Comparison of ENCODE assay signal across 19 cellular contexts in the genomic region with DNA sequence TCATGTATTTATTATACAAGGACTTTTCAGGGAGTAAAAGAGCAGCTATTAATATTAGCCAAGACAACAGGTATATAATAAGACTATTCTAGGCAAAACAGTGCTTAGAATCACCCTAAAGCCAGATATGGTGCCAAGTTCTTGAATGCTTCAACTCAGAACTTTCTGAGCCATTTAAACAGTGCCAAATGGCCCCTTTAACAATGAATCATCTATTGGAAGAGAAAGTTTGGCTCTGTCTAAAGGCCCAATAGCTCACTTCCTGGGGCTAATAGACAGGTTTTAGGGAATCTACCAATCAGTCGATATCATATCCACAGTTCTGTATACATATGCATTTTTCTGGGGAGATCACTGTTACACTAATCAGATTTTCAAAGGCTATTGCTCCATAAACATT. TPM values are rescaled to one million over a fixed set of nuclear protein-coding genes. Genes with fewer than 3 reads are reported as not detected.
"Had no signal": no experiment of that assay in that cellular context is flagged by ENCODE, and none has a peak within 500 bp of the region (broad histone marks: within the 10 kb centered on the region; RNA-seq: fewer than 3 reads in every experiment).

No MANE protein-coding gene starts in this region.

- H3K4me3 ChIP-seq: heart left ventricle, mucosa of descending colon, spleen, upper lobe of left lung had no signal

- H3K27me3 ChIP-seq: brain microvascular endothelial cell, heart left ventricle, spleen, upper lobe of left lung had no signal

- H3K9me3 ChIP-seq: heart left ventricle, mucosa of descending colon, spleen, upper lobe of left lung had no signal

- H3K27ac ChIP-seq: brain microvascular endothelial cell, heart left ventricle, spleen, upper lobe of left lung had no signal

- H3K4me1 ChIP-seq: upper lobe of left lung had no signal

- DNase-seq: activated T-cell treated with anti-CD3 and anti-CD28 coated beads, Interleukin-2, amount 50 U/mL, for 1 hour; aorta; brain microvascular endothelial cell; central memory CD4-positive, alpha-beta T cell; dermis blood vessel endothelial cell; effector CD8-positive, alpha-beta T cell; heart left ventricle; left cardiac atrium; mucosa of descending colon; naive B cell; occipital lobe; posterior cingulate gyrus; spleen; stimulated activated CD4-positive, alpha-beta T cell treated with anti-CD3 and anti-CD28 coated beads, Interleukin-4, amount 100 ng/mL, for 24 hours; stimulated activated naive CD4-positive, alpha-beta T cell treated with Interleukin-2 at 50 U/mL for 16 hours; T-helper 9 cell had no signal

- H3K36me3 ChIP-seq: brain microvascular endothelial cell, heart left ventricle, spleen, upper lobe of left lung had no signal

- ATAC-seq: activated naive CD4-positive, alpha-beta T cell treated with anti-CD3 and anti-CD28 coated beads, Interleukin-2, amount 50 U/mL, for 72 hours; mucosa of descending colon; WTC11 had no signal

RNA-seq across cellular contexts. Expression of a gene that starts 42.9 kb away (rescaled TPM):
- total RNA-seq: WTC11 had no signal
